Comparison of ENCODE assay signal across 16 cellular contexts in genomic region chr6:86871681-86872080, GRCh38.
DNase-seq lines count a peak whose midpoint lies in the region; ATAC-seq and TF ChIP-seq lines count a peak whose summit lies in the region.
"Had no signal": no experiment of that assay in that cellular context is flagged by ENCODE, and none has a peak within 500 bp of the region (broad histone marks: within the 10 kb centered on the region; RNA-seq: fewer than 3 reads in every experiment).

No MANE protein-coding gene starts in this region.

- 31 to 54% (median 47%) methylated on average over 1 of the region's 1 CpG for WGBS in spleen, 5 donors

- no TSS peak for BruUV-seq in A673 (replicated peaks; lab: Mats Ljungman, UMichigan)

- in situ Hi-C loops in ACHN (cut with HindIII; ENCODE audit: low pct_ligation_motif_present, low pct_unique_long_range_greater_than_20kb, low sequenced_read_pairs): no loop called here

- POLR2A ChIA-PET in A673 (lab: Charles Lee; ENCODE audit: low non-redundant PET): no interaction called here

- intact Hi-C loops in A673 (cut with micrococcal nuclease; ENCODE audit: unreplicated experiment): no loop called here
- intact Hi-C loops in spleen (cut with DNase I; ENCODE audit: low total_unique reads): no loop called here

- DNase-seq in NCI-H2196 (lab: John Stamatoyannopoulos, UW; ENCODE audit: unreplicated experiment) (peak; percentile 48), NCI-H2196 treated with DMSO at 0.1 percent for 48 hours (lab: John Stamatoyannopoulos, UW; ENCODE audit: unreplicated experiment) (no peak), A673 (ENCODE audit: low spot score) (peak; percentile 49), ACHN (peak; percentile 19), NCI-H69 (lab: John Stamatoyannopoulos, UW) (peak; percentile 75), spleen (no peak)
- no peak for DNase-seq in activated naive CD4-positive, alpha-beta T cell treated with anti-CD3 and anti-CD28 coated beads, Interleukin-2, amount 50 U/mL, for 72 hours (ENCODE audit: low spot score in 2 of 2)
- DNase-seq: AML-193; Calu3; CD4-positive, CD25-positive, alpha-beta regulatory T cell; DMS153; GF-D8; IMR-90 had no signal

- no peak for TF ChIP-seq POLR2A in spleen (IDR thresholded peaks at IDR 0.05)

- H3K27me3 ChIP-seq in A673 (replicated peaks; ENCODE audit: insufficient read depth, low read depth, low read length, poor library complexity) (no peaks in the 10 kb centered on the region), spleen (replicated peaks in 1 of 7) (no peaks in the 10 kb centered on the region)
- H3K27me3 ChIP-seq: BLaER1 had no signal

- no peaks in the 10 kb centered on the region for H3K36me3 ChIP-seq in A673 (ENCODE audit: insufficient read depth, low read length, poor library complexity, severe bottlenecking)
- no peaks in the 10 kb centered on the region for H3K36me3 ChIP-seq in spleen
- H3K36me3 ChIP-seq: BLaER1, HAP-1 had no signal

- peaks cover 0 to 28% of the 10 kb centered on the region in 2 donors for H3K36me3 Mint-ChIP-seq in activated naive CD4-positive, alpha-beta T cell treated with anti-CD3 and anti-CD28 coated beads, Interleukin-2, amount 50 U/mL, for 72 hours
- H3K36me3 Mint-ChIP-seq: CD4-positive, CD25-positive, alpha-beta regulatory T cell had no signal

- peaks cover 31 to 45% of the 10 kb centered on the region in 2 donors for H3K9me3 Mint-ChIP-seq in activated naive CD4-positive, alpha-beta T cell treated with anti-CD3 and anti-CD28 coated beads, Interleukin-2, amount 50 U/mL, for 72 hours

- no peak overlapping the region for H3K4me3 ChIP-seq in A673 (ENCODE audit: low read depth, low read length, poor library complexity, severe bottlenecking)
- H3K4me3 ChIP-seq in spleen: no peak overlapping the region
- H3K4me3 ChIP-seq: A549, BLaER1, HAP-1 had no signal

- no peak overlapping the region for H3K27ac ChIP-seq in A673 (ENCODE audit: low read depth, low read length, poor library complexity, severe bottlenecking)
- H3K27ac ChIP-seq in spleen: no peak overlapping the region
- H3K27ac ChIP-seq: A549, BLaER1 had no signal

- no peak overlapping the region for H3K27ac Mint-ChIP-seq in activated naive CD4-positive, alpha-beta T cell treated with anti-CD3 and anti-CD28 coated beads, Interleukin-2, amount 50 U/mL, for 72 hours
- H3K27ac Mint-ChIP-seq: CD4-positive, CD25-positive, alpha-beta regulatory T cell had no signal

- H3K9me3 ChIP-seq in A673 (ENCODE audit: low read depth, low read length, poor library complexity, severe bottlenecking) (peaks cover 3% of the 10 kb centered on the region), spleen (peaks cover 0 to 78% (median 65%) of the 10 kb centered on the region in 8 donors)
- H3K9me3 ChIP-seq: A549, HAP-1 had no signal

- TF ChIP-seq CTCF in A673 (conservative IDR thresholded peaks at IDR 0.05; ENCODE audit: low read depth, low read length) (no peak), spleen (IDR thresholded peaks at IDR 0.05 in 8 of 11, conservative IDR thresholded peaks at IDR 0.05 in 3 of 11) (no peak)

- CTCF ChIA-PET in A673 (lab: Charles Lee): no interaction called here

- H3K4me1 ChIP-seq in A673 (ENCODE audit: insufficient read depth, low read length, poor library complexity, severe bottlenecking): no peaks in the 10 kb centered on the region
- H3K4me1 ChIP-seq in spleen: no peaks in the 10 kb centered on the region
- H3K4me1 ChIP-seq: A549, BLaER1, HAP-1 had no signal

- no peak for ATAC-seq in activated naive CD4-positive, alpha-beta T cell treated with anti-CD3 and anti-CD28 coated beads, Interleukin-2, amount 50 U/mL, for 72 hours
- ATAC-seq: A549 had no signal

Comparison
In these comparisons a context has a peak if more than half of its experiments do, and no peak if none do; other contexts are left out.
1. DNase-seq: peak in NCI-H2196 (single experiment), A673 (single experiment), ACHN (single experiment) and NCI-H69 (single experiment); none in NCI-H2196 treated with DMSO at 0.1 percent for 48 hours (single experiment), spleen (single experiment) and activated naive CD4-positive, alpha-beta T cell treated with anti-CD3 and anti-CD28 coated beads, Interleukin-2, amount 50 U/mL, for 72 hours (0 of 2).